ENCODE assay signal across 31 cellular contexts in the genomic region with DNA sequence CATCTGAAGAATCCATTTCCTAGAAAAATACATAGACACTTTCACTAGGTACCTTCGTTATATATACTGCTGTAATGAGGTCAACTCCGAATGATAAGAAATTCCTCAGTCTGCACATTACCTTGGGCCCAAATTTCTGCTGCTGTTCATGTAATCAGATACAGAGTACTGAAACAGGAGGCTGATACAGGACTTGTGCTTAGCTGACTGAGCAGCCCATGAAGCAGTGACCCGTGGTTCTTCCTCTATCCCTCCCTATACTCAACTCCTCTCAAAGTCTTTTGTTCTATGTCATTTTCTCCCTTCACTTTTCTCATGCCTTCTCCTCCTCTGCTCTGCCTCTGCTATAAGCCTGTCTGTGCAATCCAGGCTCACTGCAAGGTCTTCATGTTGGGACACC. TPM values are rescaled to one million over a fixed set of nuclear protein-coding genes. Genes with fewer than 3 reads are reported as not detected.
"Had no signal": no experiment of that assay in that cellular context is flagged by ENCODE, and none has a peak within 500 bp of the region (broad histone marks: within the 10 kb centered on the region; RNA-seq: fewer than 3 reads in every experiment).

No MANE protein-coding gene starts in this region.

- ATAC-seq: activated CD4-positive, CD25-positive, alpha-beta regulatory T cell treated with anti-CD3 and anti-CD28 coated beads, Interleukin-2, amount 50 U/mL, for 24 hours; activated CD8-positive, alpha-beta T cell treated with anti-CD3 and anti-CD28 coated beads for 36 hours; activated T-cell treated with anti-CD3 and anti-CD28 coated beads, Interleukin-2, amount 50 U/mL, for 4 hours; activated T-helper 17 cell treated with anti-CD3 and anti-CD28 coated beads, Interleukin-2, amount 50 U/mL, for 72 hours; effector memory CD8-positive, alpha-beta T cell; T-cell had no signal

- DNase-seq: activated B cell treated with CpG ODN at 0.5 μM for 24 hours; activated CD4-positive, alpha-beta T cell treated with anti-CD3 and anti-CD28 coated beads for 48 hours; activated CD4-positive, alpha-beta T cell treated with anti-CD3 and anti-CD28 coated beads, Interleukin-2, amount 50 U/mL, for 1 hour; activated CD4-positive, alpha-beta T cell treated with anti-CD3 and anti-CD28 coated beads, Interleukin-2, amount 50 U/mL, for 48 hours; activated CD8-positive, alpha-beta memory T cell treated with anti-CD3 and anti-CD28 coated beads for 24 hours; activated CD8-positive, alpha-beta T cell treated with anti-CD3 and anti-CD28 coated beads for 36 hours; activated effector memory CD4-positive, alpha-beta T cell treated with Interleukin-2 at 50 U/mL for 16 hours; activated gamma-delta T cell treated with Interleukin-2 at 50 U/mL for 16 hours; activated naive CD4-positive, alpha-beta T cell treated with anti-CD3 and anti-CD28 coated beads, Interleukin-2, amount 50 U/mL, for 16 hours; activated naive CD4-positive, alpha-beta T cell treated with Interleukin-2 at 50 U/mL for 16 hours; activated T-cell treated with anti-CD3 and anti-CD28 coated beads, Interleukin-2, amount 50 U/mL, for 4 hours; amniotic stem cell; anterior cingulate cortex; brain microvascular endothelial cell; cortex of kidney; dermis blood vessel endothelial cell; effector CD4-positive, alpha-beta T cell; effector memory CD8-positive, alpha-beta T cell; erythroblast; foreskin fibroblast; SW 1271; T-cell; T1000; WERI-Rb-1 had no signal

- H3K4me3 Mint-ChIP-seq: activated B cell treated with CpG ODN at 0.5 μM for 24 hours; activated CD8-positive, alpha-beta T cell treated with anti-CD3 and anti-CD28 coated beads for 36 hours; activated naive CD8-positive, alpha-beta T cell; activated T-cell treated with anti-CD3 and anti-CD28 coated beads, Interleukin-2, amount 50 U/mL, for 4 hours; activated T-helper 17 cell treated with anti-CD3 and anti-CD28 coated beads, Interleukin-2, amount 50 U/mL, for 72 hours; central memory CD8-positive, alpha-beta T cell; effector memory CD8-positive, alpha-beta T cell; T-cell; T-helper 1 cell treated with Interleukin-12 subunit alpha and Interleukin-12 subunit beta and Interleukin-4 antibody, amounts not matched to agents 30 μg/mL and 1 μg/mL, for 36 hours; T-helper 2 cell treated with Interferon-gamma antibody and Interleukin-4, amounts not matched to agents 5 μg/mL and 100 μg/mL, for 36 hours had no signal

- H3K27me3 ChIP-seq: brain microvascular endothelial cell had no signal

- H3K27ac Mint-ChIP-seq: activated B cell treated with CpG ODN at 0.5 μM for 24 hours; activated CD8-positive, alpha-beta T cell treated with anti-CD3 and anti-CD28 coated beads for 36 hours; activated naive CD8-positive, alpha-beta T cell; activated T-helper 17 cell treated with anti-CD3 and anti-CD28 coated beads, Interleukin-2, amount 50 U/mL, for 72 hours; effector memory CD8-positive, alpha-beta T cell; T-cell; T-helper 1 cell treated with Interleukin-12 subunit alpha and Interleukin-12 subunit beta and Interleukin-4 antibody, amounts not matched to agents 30 μg/mL and 1 μg/mL, for 36 hours; T-helper 2 cell treated with Interferon-gamma antibody and Interleukin-4, amounts not matched to agents 5 μg/mL and 100 μg/mL, for 36 hours had no signal

- H3K4me1 Mint-ChIP-seq: activated B cell treated with CpG ODN at 0.5 μM for 24 hours; central memory CD8-positive, alpha-beta T cell; T-cell had no signal

- H3K36me3 ChIP-seq: brain microvascular endothelial cell had no signal

- H3K27ac ChIP-seq: brain microvascular endothelial cell, WERI-Rb-1 had no signal

- H3K9me3 Mint-ChIP-seq: activated B cell treated with CpG ODN at 0.5 μM for 24 hours; activated CD8-positive, alpha-beta T cell treated with anti-CD3 and anti-CD28 coated beads for 36 hours; activated T-cell treated with anti-CD3 and anti-CD28 coated beads, Interleukin-2, amount 50 U/mL, for 4 hours; activated T-helper 17 cell treated with anti-CD3 and anti-CD28 coated beads, Interleukin-2, amount 50 U/mL, for 72 hours; central memory CD8-positive, alpha-beta T cell; effector memory CD8-positive, alpha-beta T cell; T-cell; T-helper 1 cell treated with Interleukin-12 subunit alpha and Interleukin-12 subunit beta and Interleukin-4 antibody, amounts not matched to agents 30 μg/mL and 1 μg/mL, for 36 hours; T-helper 2 cell treated with Interferon-gamma antibody and Interleukin-4, amounts not matched to agents 5 μg/mL and 100 μg/mL, for 36 hours had no signal

- H3K27me3 Mint-ChIP-seq: activated B cell treated with CpG ODN at 0.5 μM for 24 hours; activated CD8-positive, alpha-beta T cell treated with anti-CD3 and anti-CD28 coated beads for 36 hours; activated naive CD8-positive, alpha-beta T cell; activated T-helper 17 cell treated with anti-CD3 and anti-CD28 coated beads, Interleukin-2, amount 50 U/mL, for 72 hours; central memory CD8-positive, alpha-beta T cell; effector memory CD8-positive, alpha-beta T cell; T-cell had no signal

RNA-seq across cellular contexts. Expression of a gene that starts 57.5 kb away (rescaled TPM):
- total RNA-seq: activated B cell treated with CpG ODN at 0.5 μM for 24 hours; activated CD8-positive, alpha-beta T cell treated with anti-CD3 and anti-CD28 coated beads for 36 hours; bronchial epithelial cell; dermis blood vessel endothelial cell had no signal
